Comparison of ENCODE assay signal across 19 cellular contexts in the genomic region with DNA sequence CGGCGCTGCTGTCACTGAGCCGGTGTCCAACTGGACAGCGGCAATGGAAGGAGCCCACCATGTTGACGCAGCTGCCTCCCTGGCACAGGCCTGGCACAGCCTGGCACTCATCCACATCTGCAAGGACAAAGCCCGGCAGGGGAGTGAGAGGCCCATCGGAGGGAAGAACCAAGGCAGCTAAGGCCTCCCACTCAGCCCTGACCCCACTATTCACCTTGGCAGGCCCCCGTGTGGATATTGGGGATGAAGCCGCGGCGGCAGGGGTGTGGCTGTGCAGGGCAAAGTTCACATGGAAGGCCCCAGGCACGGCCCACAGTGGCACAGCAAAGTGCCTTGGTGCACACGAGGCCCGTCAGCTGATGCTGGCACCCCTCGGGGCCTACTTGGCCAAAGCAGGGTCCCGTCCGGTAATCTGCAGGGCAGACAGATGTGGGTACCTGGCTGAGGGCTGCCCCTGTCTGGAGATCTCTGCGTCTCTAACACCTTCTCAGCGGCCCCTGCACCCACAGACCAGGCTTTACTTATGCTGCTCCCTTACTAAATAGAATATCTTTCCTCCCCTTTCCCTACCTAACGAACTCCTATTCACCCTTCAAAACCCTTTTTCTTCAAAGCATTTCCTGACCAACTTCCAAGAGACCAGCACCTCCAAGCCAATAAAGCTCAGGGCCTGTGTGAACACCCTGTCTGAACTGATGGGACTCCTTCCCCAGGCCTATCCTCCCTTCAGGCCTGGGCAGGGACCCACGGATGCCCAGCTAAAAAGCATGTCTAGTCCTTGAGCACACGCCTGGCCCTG. TPM values are rescaled to one million over a fixed set of nuclear protein-coding genes. Genes with fewer than 3 reads are reported as not detected.
A peak's percentile ranks its signal among the peaks of the same experiment; 100 is the strongest.
DNase-seq lines count a peak whose midpoint lies in the region; ATAC-seq, FAIRE-seq and TF ChIP-seq lines count a peak whose summit lies in the region.
"Had no signal": no experiment of that assay in that cellular context is flagged by ENCODE, and none has a peak within 500 bp of the region (broad histone marks: within the 10 kb centered on the region; RNA-seq: fewer than 3 reads in every experiment).

No MANE protein-coding gene starts in this region.

- H3K9me3 ChIP-seq in small intestine (ENCODE audit: control insufficient read depth, low read depth) = no peaks in the 10 kb centered on the region
- H3K9me3 ChIP-seq: Caco-2, HAP-1 had no signal

- H3K4me3 Mint-ChIP-seq in IgD-negative memory B cell (no peak overlapping the region), WTC11 (no peak overlapping the region)
- H3K4me3 Mint-ChIP-seq: CD4-positive, CD25-positive, alpha-beta regulatory T cell had no signal

- no peak for DNase-seq in WTC11 (ENCODE audit: low spot score)
- no peak for DNase-seq in left colon
- peak; percentile 13 for DNase-seq in small intestine
- no peak for DNase-seq in activated naive CD4-positive, alpha-beta T cell treated with anti-CD3 and anti-CD28 coated beads, Interleukin-2, amount 50 U/mL, for 72 hours (ENCODE audit: low spot score in 2 of 2)
- no peak for DNase-seq in activated CD4-positive, CD25-positive, alpha-beta regulatory T cell treated with anti-CD3 and anti-CD28 coated beads, Interleukin-2, amount 50 U/mL, for 72 hours
- DNase-seq: Caco-2; CD4-positive, CD25-positive, alpha-beta regulatory T cell; EL; KBM-7; NCI-H2107; NCI-H2227 treated with DMSO at 0.1 percent for 48 hours; NCI-H524 treated with DMSO at 0.1 percent for 48 hours; NK-92 treated with Interleukin-12 subunit alpha and Interleukin-12 subunit beta, amount 100 ng/mL, for 24 hours; SHP77 treated with DMSO at 0.1 percent for 48 hours had no signal

- H3K27me3 Mint-ChIP-seq in IgD-negative memory B cell (peaks cover 13% of the 10 kb centered on the region), WTC11 (ENCODE audit: low read depth) (no peaks in the 10 kb centered on the region)

- no peaks in the 10 kb centered on the region for H3K4me1 Mint-ChIP-seq in IgD-negative memory B cell
- H3K4me1 Mint-ChIP-seq in WTC11 = peaks cover 22% of the 10 kb centered on the region

- H3K4me1 ChIP-seq in small intestine (ENCODE audit: control insufficient read depth in 2 of 2, insufficient read depth in 1 of 2, low read depth in 1 of 2, low read length in 1 of 2) = no peaks in the 10 kb centered on the region
- H3K4me1 ChIP-seq: Caco-2, HAP-1 had no signal

- no peak for TF ChIP-seq CTCF in WTC11 (IDR thresholded peaks at IDR 0.05)

- intact Hi-C loops in left colon (cut with DNase I, micrococcal nuclease) = no loop called here

- ATAC-seq in WTC11 = no peak
- ATAC-seq in left colon = peak; percentile 30
- no peak for ATAC-seq in GM19035 (IDR thresholded peaks at IDR 0.05; ENCODE audit: unreplicated experiment)
- ATAC-seq in activated naive CD4-positive, alpha-beta T cell treated with anti-CD3 and anti-CD28 coated beads, Interleukin-2, amount 50 U/mL, for 72 hours = no peak

- H3K36me3 ChIP-seq in small intestine (ENCODE audit: control insufficient read depth in 2 of 2, insufficient read depth in 2 of 2, low read length in 2 of 2) = no peaks in the 10 kb centered on the region
- H3K36me3 ChIP-seq: HAP-1 had no signal

- H3K9me3 Mint-ChIP-seq in IgD-negative memory B cell = no peaks in the 10 kb centered on the region
- H3K9me3 Mint-ChIP-seq in WTC11 = no peaks in the 10 kb centered on the region
- no peaks in the 10 kb centered on the region for H3K9me3 Mint-ChIP-seq in activated naive CD4-positive, alpha-beta T cell treated with anti-CD3 and anti-CD28 coated beads, Interleukin-2, amount 50 U/mL, for 72 hours
- H3K9me3 Mint-ChIP-seq: CD4-positive, CD25-positive, alpha-beta regulatory T cell had no signal

- 47 to 77% (median 60%) methylated on average over 19 to 22 of the region's 22 CpGs for WGBS in small intestine, 3 donors

- H3K27me3 ChIP-seq in small intestine (ENCODE audit: control insufficient read depth in 2 of 2, insufficient read depth in 2 of 2, low read length in 2 of 2) = no peaks in the 10 kb centered on the region

- H3K27ac ChIP-seq in small intestine (ENCODE audit: low read depth in 1 of 2, low read length in 1 of 2) = no peak overlapping the region

- POLR2A ChIA-PET in WTC11 (lab: Charles Lee) = no interaction called here

- no peak for FAIRE-seq in small intestine (lab: Jason Lieb, UNC)
- FAIRE-seq: GM19239 had no signal

- H3K36me3 Mint-ChIP-seq in IgD-negative memory B cell (peaks cover 1% of the 10 kb centered on the region), WTC11 (peaks cover 24% of the 10 kb centered on the region)
- no peaks in the 10 kb centered on the region for H3K36me3 Mint-ChIP-seq in activated naive CD4-positive, alpha-beta T cell treated with anti-CD3 and anti-CD28 coated beads, Interleukin-2, amount 50 U/mL, for 72 hours
- H3K36me3 Mint-ChIP-seq: CD4-positive, CD25-positive, alpha-beta regulatory T cell had no signal

- H3K4me3 ChIP-seq in small intestine (ENCODE audit: low read depth in 1 of 2, low read length in 2 of 2) = no peak overlapping the region
- H3K4me3 ChIP-seq: HAP-1 had no signal

- CTCF ChIA-PET in WTC11 (lab: Charles Lee) = interaction anchor here (1.5 to 2.2 kb wide), 2 partner anchors 17 to 139 kb away, joined by 5 to 6 read pairs; no protein-coding TSS in a partner anchor

- H3K27ac Mint-ChIP-seq in IgD-negative memory B cell = peak overlapping the region in 2 of 3 donors; percentile 20 to 53
- peak overlapping the region; percentile 47; the same call in 1 of the 2 replicates for H3K27ac Mint-ChIP-seq in WTC11
- H3K27ac Mint-ChIP-seq in activated naive CD4-positive, alpha-beta T cell treated with anti-CD3 and anti-CD28 coated beads, Interleukin-2, amount 50 U/mL, for 72 hours = peak overlapping the region in 1 of 2 donors; percentile 40

TF ChIP-seq in WTC11, 78 proteins besides CTCF, POLR2A, EP300 and RAD21:
- TF ChIP-seq, protein P1, sequence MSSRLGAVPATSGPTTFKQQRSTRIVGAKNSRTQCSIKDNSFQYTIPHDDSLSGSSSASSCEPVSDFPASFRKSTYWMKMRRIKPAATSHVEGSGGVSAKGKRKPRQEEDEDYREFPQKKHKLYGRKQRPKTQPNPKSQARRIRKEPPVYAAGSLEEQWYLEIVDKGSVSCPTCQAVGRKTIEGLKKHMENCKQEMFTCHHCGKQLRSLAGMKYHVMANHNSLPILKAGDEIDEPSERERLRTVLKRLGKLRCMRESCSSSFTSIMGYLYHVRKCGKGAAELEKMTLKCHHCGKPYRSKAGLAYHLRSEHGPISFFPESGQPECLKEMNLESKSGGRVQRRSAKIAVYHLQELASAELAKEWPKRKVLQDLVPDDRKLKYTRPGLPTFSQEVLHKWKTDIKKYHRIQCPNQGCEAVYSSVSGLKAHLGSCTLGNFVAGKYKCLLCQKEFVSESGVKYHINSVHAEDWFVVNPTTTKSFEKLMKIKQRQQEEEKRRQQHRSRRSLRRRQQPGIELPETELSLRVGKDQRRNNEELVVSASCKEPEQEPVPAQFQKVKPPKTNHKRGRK (CRISPR knock-in tag; IDR thresholded peaks at IDR 0.05; ENCODE audit: borderline replicate concordance) = no peak
- TF ChIP-seq EMX1 (CRISPR knock-in tag; IDR thresholded peaks at IDR 0.05) = no peak
- no peak for TF ChIP-seq ELF4 (CRISPR knock-in tag; IDR thresholded peaks at IDR 0.05; ENCODE audit: low read depth)
- TF ChIP-seq SMAD4 (CRISPR knock-in tag; IDR thresholded peaks at IDR 0.05) = no peak
- TF ChIP-seq TEAD1 (CRISPR knock-in tag; IDR thresholded peaks at IDR 0.05) = no peak
- TF ChIP-seq SMAD3 (CRISPR knock-in tag; IDR thresholded peaks at IDR 0.05; ENCODE audit: borderline replicate concordance) = no peak
- TF ChIP-seq JUN (CRISPR knock-in tag; IDR thresholded peaks at IDR 0.05) = no peak
- TF ChIP-seq, protein P2, sequence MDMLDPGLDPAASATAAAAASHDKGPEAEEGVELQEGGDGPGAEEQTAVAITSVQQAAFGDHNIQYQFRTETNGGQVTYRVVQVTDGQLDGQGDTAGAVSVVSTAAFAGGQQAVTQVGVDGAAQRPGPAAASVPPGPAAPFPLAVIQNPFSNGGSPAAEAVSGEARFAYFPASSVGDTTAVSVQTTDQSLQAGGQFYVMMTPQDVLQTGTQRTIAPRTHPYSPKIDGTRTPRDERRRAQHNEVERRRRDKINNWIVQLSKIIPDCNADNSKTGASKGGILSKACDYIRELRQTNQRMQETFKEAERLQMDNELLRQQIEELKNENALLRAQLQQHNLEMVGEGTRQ (CRISPR knock-in tag; IDR thresholded peaks at IDR 0.05) = no peak
- TF ChIP-seq, protein P3, sequence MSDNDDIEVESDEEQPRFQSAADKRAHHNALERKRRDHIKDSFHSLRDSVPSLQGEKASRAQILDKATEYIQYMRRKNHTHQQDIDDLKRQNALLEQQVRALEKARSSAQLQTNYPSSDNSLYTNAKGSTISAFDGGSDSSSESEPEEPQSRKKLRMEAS (CRISPR knock-in tag; IDR thresholded peaks at IDR 0.05) = no peak
- no peak for TF ChIP-seq GTF2I (CRISPR knock-in tag; conservative IDR thresholded peaks at IDR 0.05)
- TF ChIP-seq, protein P4, sequence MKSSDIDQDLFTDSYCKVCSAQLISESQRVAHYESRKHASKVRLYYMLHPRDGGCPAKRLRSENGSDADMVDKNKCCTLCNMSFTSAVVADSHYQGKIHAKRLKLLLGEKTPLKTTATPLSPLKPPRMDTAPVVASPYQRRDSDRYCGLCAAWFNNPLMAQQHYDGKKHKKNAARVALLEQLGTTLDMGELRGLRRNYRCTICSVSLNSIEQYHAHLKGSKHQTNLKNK (CRISPR knock-in tag; IDR thresholded peaks at IDR 0.05) = no peak
- TF ChIP-seq FOXK1 (CRISPR knock-in tag; IDR thresholded peaks at IDR 0.05) = no peak
- TF ChIP-seq, protein P5, sequence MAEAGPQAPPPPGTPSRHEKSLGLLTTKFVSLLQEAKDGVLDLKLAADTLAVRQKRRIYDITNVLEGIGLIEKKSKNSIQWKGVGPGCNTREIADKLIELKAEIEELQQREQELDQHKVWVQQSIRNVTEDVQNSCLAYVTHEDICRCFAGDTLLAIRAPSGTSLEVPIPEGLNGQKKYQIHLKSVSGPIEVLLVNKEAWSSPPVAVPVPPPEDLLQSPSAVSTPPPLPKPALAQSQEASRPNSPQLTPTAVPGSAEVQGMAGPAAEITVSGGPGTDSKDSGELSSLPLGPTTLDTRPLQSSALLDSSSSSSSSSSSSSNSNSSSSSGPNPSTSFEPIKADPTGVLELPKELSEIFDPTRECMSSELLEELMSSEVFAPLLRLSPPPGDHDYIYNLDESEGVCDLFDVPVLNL (CRISPR knock-in tag; IDR thresholded peaks at IDR 0.05; ENCODE audit: borderline replicate concordance, low read depth) = no peak
- no peak for TF ChIP-seq GRHL2 (CRISPR knock-in tag; IDR thresholded peaks at IDR 0.05; ENCODE audit: insufficient replicate concordance, severe bottlenecking)
- TF ChIP-seq JAZF1 (CRISPR knock-in tag; IDR thresholded peaks at IDR 0.05) = no peak
TF ChIP-seq in WTC11: peak in this region for 0.

RNA-seq across cellular contexts. Expression of a gene that starts 7.5 kb away (rescaled TPM):
- polyA plus RNA-seq in IgD-negative memory B cell (not detected), small intestine (under 1 TPM in 1 of 3 donors, not detected in 2; 0.04 TPM)
- total RNA-seq in WTC11 (2021) (54.8 to 67.3 TPM (median 62.2 TPM) in 3 replicates), left colon (not detected)
- under 1 TPM in 1 of 2 donors, not detected in 1; 0.02 TPM for total RNA-seq in activated naive CD4-positive, alpha-beta T cell treated with anti-CD3 and anti-CD28 coated beads, Interleukin-2, amount 50 U/mL, for 72 hours
- total RNA-seq: OCI-LY7 had no signal
- polyA plus RNA-seq: CD4-positive, CD25-positive, alpha-beta regulatory T cell had no signal

Comparison
In these comparisons a context has a peak if more than half of its experiments do, and no peak if none do; other contexts are left out.
1. RNA of a gene that starts 7.5 kb away (total RNA-seq): 54.8 to 67.3 TPM in WTC11; 0.02 TPM in activated naive CD4-positive, alpha-beta T cell treated with anti-CD3 and anti-CD28 coated beads, Interleukin-2, amount 50 U/mL, for 72 hours and not detected in left colon; every median in the first group is over 10 times any median in the second.